Comparison of ENCODE assay signal across 1 cellular context in the genomic region with DNA sequence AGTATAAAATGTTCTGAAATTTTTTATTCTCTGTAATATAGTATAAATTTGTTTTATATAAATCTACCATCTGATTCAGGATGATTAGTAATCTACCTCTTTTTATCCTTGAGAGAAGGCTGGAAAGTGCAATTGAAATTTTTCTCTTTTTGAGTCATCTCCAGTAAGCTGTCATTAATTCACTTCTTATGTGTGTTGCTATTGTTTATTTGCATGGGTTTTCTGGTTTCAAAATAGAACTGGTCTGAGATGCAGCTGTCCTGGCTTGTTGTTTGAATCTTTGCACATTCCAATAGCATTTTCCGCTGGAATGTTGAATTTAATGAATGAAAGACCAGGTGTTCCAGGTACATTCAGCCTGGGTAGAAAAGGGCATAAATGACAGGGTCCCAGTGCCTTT.
TF ChIP-seq lines count a peak whose summit lies in the region.

No MANE protein-coding gene starts in this region.

TF ChIP-seq in GM12878, 131 proteins besides CTCF, POLR2A, EP300 and RAD21 (continued from another document):
- TF ChIP-seq RUNX3 (IDR thresholded peaks at IDR 0.05; ENCODE audit: low read length) = peak; percentile 9; the same call in 1 of the 2 replicates
- TF ChIP-seq, protein P1, sequence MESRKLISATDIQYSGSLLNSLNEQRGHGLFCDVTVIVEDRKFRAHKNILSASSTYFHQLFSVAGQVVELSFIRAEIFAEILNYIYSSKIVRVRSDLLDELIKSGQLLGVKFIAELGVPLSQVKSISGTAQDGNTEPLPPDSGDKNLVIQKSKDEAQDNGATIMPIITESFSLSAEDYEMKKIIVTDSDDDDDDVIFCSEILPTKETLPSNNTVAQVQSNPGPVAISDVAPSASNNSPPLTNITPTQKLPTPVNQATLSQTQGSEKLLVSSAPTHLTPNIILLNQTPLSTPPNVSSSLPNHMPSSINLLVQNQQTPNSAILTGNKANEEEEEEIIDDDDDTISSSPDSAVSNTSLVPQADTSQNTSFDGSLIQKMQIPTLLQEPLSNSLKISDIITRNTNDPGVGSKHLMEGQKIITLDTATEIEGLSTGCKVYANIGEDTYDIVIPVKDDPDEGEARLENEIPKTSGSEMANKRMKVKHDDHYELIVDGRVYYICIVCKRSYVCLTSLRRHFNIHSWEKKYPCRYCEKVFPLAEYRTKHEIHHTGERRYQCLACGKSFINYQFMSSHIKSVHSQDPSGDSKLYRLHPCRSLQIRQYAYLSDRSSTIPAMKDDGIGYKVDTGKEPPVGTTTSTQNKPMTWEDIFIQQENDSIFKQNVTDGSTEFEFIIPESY (IDR thresholded peaks at IDR 0.05) = no peak
- TF ChIP-seq, protein P2, sequence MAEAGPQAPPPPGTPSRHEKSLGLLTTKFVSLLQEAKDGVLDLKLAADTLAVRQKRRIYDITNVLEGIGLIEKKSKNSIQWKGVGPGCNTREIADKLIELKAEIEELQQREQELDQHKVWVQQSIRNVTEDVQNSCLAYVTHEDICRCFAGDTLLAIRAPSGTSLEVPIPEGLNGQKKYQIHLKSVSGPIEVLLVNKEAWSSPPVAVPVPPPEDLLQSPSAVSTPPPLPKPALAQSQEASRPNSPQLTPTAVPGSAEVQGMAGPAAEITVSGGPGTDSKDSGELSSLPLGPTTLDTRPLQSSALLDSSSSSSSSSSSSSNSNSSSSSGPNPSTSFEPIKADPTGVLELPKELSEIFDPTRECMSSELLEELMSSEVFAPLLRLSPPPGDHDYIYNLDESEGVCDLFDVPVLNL (IDR thresholded peaks at IDR 0.05; ENCODE audit: low read depth, low read length) = no peak
- peak; percentile 71; the same call in 1 of the 2 replicates for TF ChIP-seq ZNF24 (IDR thresholded peaks at IDR 0.05)
- no peak for TF ChIP-seq CHD1 (IDR thresholded peaks at IDR 0.05; ENCODE audit: low read depth, low read length)
- TF ChIP-seq FOS (IDR thresholded peaks at IDR 0.05; ENCODE audit: borderline replicate concordance, extremely low read depth, insufficient read length) = no peak
- no peak for TF ChIP-seq ATF7 (IDR thresholded peaks at IDR 0.05; ENCODE audit: low read depth)
- TF ChIP-seq, protein P3, sequence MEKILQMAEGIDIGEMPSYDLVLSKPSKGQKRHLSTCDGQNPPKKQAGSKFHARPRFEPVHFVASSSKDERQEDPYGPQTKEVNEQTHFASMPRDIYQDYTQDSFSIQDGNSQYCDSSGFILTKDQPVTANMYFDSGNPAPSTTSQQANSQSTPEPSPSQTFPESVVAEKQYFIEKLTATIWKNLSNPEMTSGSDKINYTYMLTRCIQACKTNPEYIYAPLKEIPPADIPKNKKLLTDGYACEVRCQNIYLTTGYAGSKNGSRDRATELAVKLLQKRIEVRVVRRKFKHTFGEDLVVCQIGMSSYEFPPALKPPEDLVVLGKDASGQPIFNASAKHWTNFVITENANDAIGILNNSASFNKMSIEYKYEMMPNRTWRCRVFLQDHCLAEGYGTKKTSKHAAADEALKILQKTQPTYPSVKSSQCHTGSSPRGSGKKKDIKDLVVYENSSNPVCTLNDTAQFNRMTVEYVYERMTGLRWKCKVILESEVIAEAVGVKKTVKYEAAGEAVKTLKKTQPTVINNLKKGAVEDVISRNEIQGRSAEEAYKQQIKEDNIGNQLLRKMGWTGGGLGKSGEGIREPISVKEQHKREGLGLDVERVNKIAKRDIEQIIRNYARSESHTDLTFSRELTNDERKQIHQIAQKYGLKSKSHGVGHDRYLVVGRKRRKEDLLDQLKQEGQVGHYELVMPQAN (conservative IDR thresholded peaks at IDR 0.05) = no peak
